8 cellular contexts compared by ENCODE assay signal in the genomic region with DNA sequence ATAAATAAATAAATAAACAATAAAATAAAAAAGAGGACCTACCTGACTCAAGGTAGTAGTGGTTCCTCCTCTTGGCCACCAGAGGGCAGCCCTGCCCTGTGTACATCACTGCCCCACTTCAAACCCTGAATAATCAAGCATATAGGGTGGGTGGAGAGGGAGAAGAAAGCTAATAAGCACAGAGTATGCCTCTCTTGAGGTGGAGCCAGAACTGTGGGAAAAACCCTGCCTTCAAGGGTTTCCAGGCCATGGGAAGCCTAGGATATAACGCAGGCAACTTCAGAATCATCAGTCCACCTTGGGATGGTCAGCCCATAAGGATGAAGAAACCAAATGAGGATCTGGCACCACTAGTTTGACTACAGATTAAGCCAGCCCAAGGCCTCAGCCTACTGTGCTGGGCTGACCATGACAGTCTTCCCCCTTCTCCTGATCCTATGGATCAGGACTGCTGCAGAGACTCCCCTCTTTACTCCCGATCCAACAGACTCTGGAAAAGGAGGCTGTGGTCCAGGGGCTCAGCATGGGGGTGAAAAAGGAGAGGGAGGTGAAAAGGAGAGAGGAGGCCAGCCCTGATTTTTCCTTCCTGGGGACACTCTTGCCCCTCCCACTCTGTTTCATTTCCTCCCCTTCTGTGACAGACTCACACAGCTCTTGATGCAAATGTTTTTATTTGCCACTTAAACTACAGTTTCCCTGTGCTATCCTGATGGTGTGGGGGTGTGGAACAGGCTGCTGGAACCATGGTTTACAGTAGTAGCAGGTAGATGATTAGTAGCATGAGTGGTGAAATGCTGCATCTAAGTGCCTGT. TPM values are rescaled to one million over a fixed set of nuclear protein-coding genes. Genes with fewer than 3 reads are reported as not detected.
DNase-seq lines count a peak whose midpoint lies in the region; ATAC-seq, FAIRE-seq and TF ChIP-seq lines count a peak whose summit lies in the region.

No MANE protein-coding gene starts in this region.

- no peaks in the 10 kb centered on the region for H3K27me3 ChIP-seq in lower lobe of right lung (ENCODE audit: low read depth)

- peaks cover 30% of the 10 kb centered on the region for H3K36me3 Mint-ChIP-seq in activated B cell treated with CpG ODN at 0.5 μM for 24 hours (ENCODE audit: low read depth)

- no peak overlapping the region for H3K4me3 ChIP-seq in choroid plexus epithelial cell (ENCODE audit: low read depth, low read length)
- H3K4me3 ChIP-seq in lower lobe of right lung, result no peak overlapping the region

- peak; percentile 97 for FAIRE-seq in G401.6 (lab: Jason Lieb, UNC)

- peaks cover 13% of the 10 kb centered on the region for H3K4me1 Mint-ChIP-seq in activated B cell treated with CpG ODN at 0.5 μM for 24 hours

- POLR2A ChIA-PET in activated B cell treated with CpG ODN at 0.5 μM for 24 hours (lab: Charles Lee), result interaction anchor here (1.0 kb wide), 2 partner anchors 10 to 60 kb away, joined by 3 read pairs; partner anchors contain the start of gene ZFYVE27

- H3K27ac ChIP-seq in lower lobe of right lung (no peak overlapping the region), temporal lobe (ENCODE audit: low read depth, low read length) (peak overlapping the region; percentile 40)

- peak overlapping the region; percentile 50 for H3K27ac Mint-ChIP-seq in activated B cell treated with CpG ODN at 0.5 μM for 24 hours

- CTCF ChIA-PET in activated B cell treated with CpG ODN at 0.5 μM for 24 hours (lab: Charles Lee), result interaction anchor here (0.8 to 8.1 kb wide), 12 partner anchors 10 to 364 kb away, joined by 3 to 86 read pairs (median 6); partner anchors contain the start of genes ANKRD2, AVPI1 and ZFYVE27

- H3K9me3 ChIP-seq in lower lobe of right lung, result no peaks in the 10 kb centered on the region

- peaks cover 70% of the 10 kb centered on the region for H3K36me3 ChIP-seq in lower lobe of right lung

- no peak overlapping the region for H3K4me3 Mint-ChIP-seq in activated B cell treated with CpG ODN at 0.5 μM for 24 hours

- ATAC-seq in activated B cell treated with CpG ODN at 0.5 μM for 24 hours (ENCODE audit: low read depth), result peak; percentile 89
- peak; percentile 88 to 89 for ATAC-seq in lower lobe of right lung
- ATAC-seq in HG03521 (IDR thresholded peaks at IDR 0.05; ENCODE audit: unreplicated experiment), result no peak

- peak; percentile 83 for TF ChIP-seq CTCF in activated B cell treated with CpG ODN at 0.5 μM for 24 hours (IDR thresholded peaks at IDR 0.05)
- TF ChIP-seq CTCF in choroid plexus epithelial cell (conservative IDR thresholded peaks at IDR 0.05; ENCODE audit: low read depth, low read length), result peak; percentile 76
- TF ChIP-seq CTCF in lower lobe of right lung (IDR thresholded peaks at IDR 0.05), result peak; percentile 91

- no peaks in the 10 kb centered on the region for H3K9me3 Mint-ChIP-seq in activated B cell treated with CpG ODN at 0.5 μM for 24 hours

- no peaks in the 10 kb centered on the region for H3K27me3 Mint-ChIP-seq in activated B cell treated with CpG ODN at 0.5 μM for 24 hours

- DNase-seq in H4 (ENCODE audit: low spot score) (peak; percentile 58), NCI-H1105 treated with DMSO at 0.1 percent for 48 hours (lab: John Stamatoyannopoulos, UW) (peak; percentile 4), activated B cell treated with CpG ODN at 0.5 μM for 24 hours (no peak), choroid plexus epithelial cell (ENCODE audit: low read depth) (peak; percentile 63), lower lobe of right lung (no peak)

- intact Hi-C loops in activated B cell treated with CpG ODN at 0.5 μM for 24 hours (cut with micrococcal nuclease) (loop anchor here (1.0 to 2.0 kb wide), 6 partner anchors 10 to 192 kb away; partner anchors contain the start of genes ANKRD2, AVPI1 and ZFYVE27), lower lobe of right lung (cut with DNase I) (no loop called here)

- H3K4me1 ChIP-seq in lower lobe of right lung, result peaks cover 9% of the 10 kb centered on the region

RNA-seq across cellular contexts. Expression of gene AVPI1, which starts 10.1 kb away (rescaled TPM):
- 26.8 and 32.1 TPM in 2 replicates for total RNA-seq in H4 (2014; rRNA removed; shearing (Covaris generic))
- total RNA-seq in activated B cell treated with CpG ODN at 0.5 μM for 24 hours (0.51 and 1.2 TPM in 2 replicates), lower lobe of right lung (22.6 TPM), temporal lobe (2.2 TPM)

RNA-seq across cellular contexts. Expression of gene PI4K2A, which starts 36.5 kb away (rescaled TPM):
- total RNA-seq in H4 (2014; rRNA removed; shearing (Covaris generic)), result 10.8 and 10.9 TPM in 2 replicates
- total RNA-seq in activated B cell treated with CpG ODN at 0.5 μM for 24 hours, result 15.0 and 15.1 TPM in 2 replicates
- total RNA-seq in lower lobe of right lung, result 29.7 TPM
- total RNA-seq in temporal lobe, result 7.9 TPM

RNA-seq across cellular contexts. Expression of gene MARVELD1, which starts 36.6 kb away (rescaled TPM):
- total RNA-seq in H4 (2014; rRNA removed; shearing (Covaris generic)), result 33.4 and 46.1 TPM in 2 replicates
- total RNA-seq in activated B cell treated with CpG ODN at 0.5 μM for 24 hours, result 0.24 and 0.31 TPM in 2 replicates
- total RNA-seq in lower lobe of right lung, result 36.5 TPM
- 3.0 TPM for total RNA-seq in temporal lobe

RNA-seq across cellular contexts. Expression of gene MORN4, which starts 43.7 kb away (rescaled TPM):
- total RNA-seq in H4 (2014; rRNA removed; shearing (Covaris generic)), result 4.2 and 5.6 TPM in 2 replicates
- total RNA-seq in activated B cell treated with CpG ODN at 0.5 μM for 24 hours, result 1.5 and 2.9 TPM in 2 replicates
- 5.4 TPM for total RNA-seq in lower lobe of right lung
- total RNA-seq in temporal lobe, result 28.3 TPM

RNA-seq across cellular contexts. Expression of gene ZFYVE27, which starts 60.0 kb away (rescaled TPM):
- 10.2 and 13.1 TPM in 2 replicates for total RNA-seq in H4 (2014; rRNA removed; shearing (Covaris generic))
- total RNA-seq in activated B cell treated with CpG ODN at 0.5 μM for 24 hours (45.3 and 65.7 TPM in 2 replicates), lower lobe of right lung (28.3 TPM), temporal lobe (41.1 TPM)

Comparison
In these comparisons a context has a peak if more than half of its experiments do, and no peak if none do; other contexts are left out.
1. DNase-seq: peak in H4 (single experiment), NCI-H1105 treated with DMSO at 0.1 percent for 48 hours (single experiment) and choroid plexus epithelial cell (single experiment); none in activated B cell treated with CpG ODN at 0.5 μM for 24 hours (single experiment) and lower lobe of right lung (single experiment).
2. Peak in every context shown above with its lines, with median percentiles within 50 percentile points of each other: CTCF ChIP-seq.